In genomic region chr17:75105269-75106080, GRCh38 we compare ENCODE assay signal across 6 cellular contexts. TPM values are rescaled to one million over a fixed set of nuclear protein-coding genes. Genes with fewer than 3 reads are reported as not detected.
DNase-seq lines count a peak whose midpoint lies in the region; ATAC-seq and TF ChIP-seq lines count a peak whose summit lies in the region.

No MANE protein-coding gene starts in this region.

- H3K9ac ChIP-seq in mammary epithelial cell (ENCODE audit: insufficient read depth, low read length) = no peak overlapping the region

- H3K9me3 ChIP-seq in mammary epithelial cell (replicated peaks; ENCODE audit: insufficient read depth, low read length) = no peaks in the 10 kb centered on the region
- no peaks in the 10 kb centered on the region for H3K9me3 ChIP-seq in prostate gland

- in situ Hi-C loops in mammary epithelial cell (cut with MboI; ENCODE audit: low sequenced_read_pairs in 2 of 2) = no loop called here

- no peak overlapping the region for H3K27ac ChIP-seq in mammary epithelial cell (ENCODE audit: insufficient read depth, low read depth, low read length)
- H3K27ac ChIP-seq in prostate gland = peak overlapping the region; percentile 43 to 62

- H3K79me2 ChIP-seq in mammary epithelial cell (ENCODE audit: insufficient read depth, low read length) = peaks cover 3% of the 10 kb centered on the region

- no peak overlapping the region for H3K4me3 ChIP-seq in GM12864 (ENCODE audit: low read depth, low read length)
- H3K4me3 ChIP-seq in mammary epithelial cell (replicated peaks in 1 of 3; ENCODE audit: insufficient read depth in 1 of 3, low read depth in 2 of 3, low read length in 3 of 3) = no peak overlapping the region
- H3K4me3 ChIP-seq in prostate gland = no peak overlapping the region

- H3K27me3 ChIP-seq in mammary epithelial cell (ENCODE audit: insufficient read depth, low read length) = no peaks in the 10 kb centered on the region
- H3K27me3 ChIP-seq in prostate gland (replicated peaks; ENCODE audit: insufficient read depth) = no peaks in the 10 kb centered on the region

- TF ChIP-seq POLR2A in prostate gland (IDR thresholded peaks at IDR 0.05) = no peak

- intact Hi-C loops in mammary epithelial cell (cut with micrococcal nuclease) = no loop called here
- intact Hi-C loops in prostate gland (cut with DNase I) = loop anchor here (5.0 kb wide), 1 partner anchor 143 kb away; no protein-coding TSS in a partner anchor

- H3K36me3 ChIP-seq in mammary epithelial cell (ENCODE audit: insufficient read depth, low read length) = no peaks in the 10 kb centered on the region
- H3K36me3 ChIP-seq in prostate gland = no peaks in the 10 kb centered on the region

- ATAC-seq in HG02763 (IDR thresholded peaks at IDR 0.05; ENCODE audit: unreplicated experiment) (no peak), HG03039 (IDR thresholded peaks at IDR 0.05; ENCODE audit: unreplicated experiment) (no peak)

- peak; percentile 89 for TF ChIP-seq CTCF in GM12864 (IDR thresholded peaks at IDR 0.05; ENCODE audit: low read depth, low read length, missing control alignments)
- peak; percentile 74 to 79 for TF ChIP-seq CTCF in mammary epithelial cell (conservative IDR thresholded peaks at IDR 0.05 in 1 of 2, IDR thresholded peaks at IDR 0.05 in 1 of 2; ENCODE audit: extremely low read depth in 1 of 2, insufficient read depth in 1 of 2, low read depth in 1 of 2, low read length in 2 of 2)
- TF ChIP-seq CTCF in prostate gland (IDR thresholded peaks at IDR 0.05) = peak; percentile 75 to 90 (median 84)

- dilution Hi-C loops in mammary epithelial cell (cut with HindIII; ENCODE audit: low sequenced_read_pairs) = no loop called here

- CTCF ChIA-PET in mammary epithelial cell (lab: Charles Lee; ENCODE audit: low non-redundant PET) = interaction anchor here (0.7 to 1.3 kb wide), 2 partner anchors 10 to 46 kb away, joined by 3 to 7 read pairs; no protein-coding TSS in a partner anchor

- H4K20me1 ChIP-seq in mammary epithelial cell (ENCODE audit: insufficient read depth, low read length) = no peaks in the 10 kb centered on the region

- no peak overlapping the region for H2AFZ ChIP-seq in mammary epithelial cell (ENCODE audit: low read depth, low read length)

- H3K4me1 ChIP-seq in mammary epithelial cell (ENCODE audit: insufficient read depth, low read length) (peaks cover 7% of the 10 kb centered on the region), prostate gland (replicated peaks) (no peaks in the 10 kb centered on the region)

- H3K4me2 ChIP-seq in mammary epithelial cell (ENCODE audit: insufficient read depth, low read depth, low read length) = no peak overlapping the region

- 82% methylated on average over 14 of the region's 15 CpGs for WGBS in mammary epithelial cell (ENCODE audit: low coverage, missing lambda C conversion rate)
- WGBS in prostate gland = 32% methylated on average over 15 of the region's 15 CpGs

- BruUV-seq in mammary epithelial cell (replicated peaks; lab: Mats Ljungman, UMichigan) = no TSS peak

- DNase-seq in GM12864 (ENCODE audit: low read depth) (no peak), NCI-H2081 treated with DMSO at 0.1 percent for 48 hours (lab: John Stamatoyannopoulos, UW) (peak; percentile 71), mammary epithelial cell (no peak), prostate gland (ENCODE audit: low spot score) (peak; percentile 70)

RNA-seq across cellular contexts. Expression of gene ARMC7, which starts 4.3 kb away (rescaled TPM):
- total RNA-seq in mammary epithelial cell (1 to 10 TPM; 2.8 to 8.3 TPM), prostate gland (10 to 100 TPM; 13.6 to 15.1 TPM)
- 8.6 TPM for polyA plus RNA-seq in mammary epithelial cell
- polyA minus RNA-seq in mammary epithelial cell = 4.9 TPM

RNA-seq across cellular contexts. Expression of gene SLC16A5, which starts 17.7 kb away (rescaled TPM):
- total RNA-seq in mammary epithelial cell (1 to 10 TPM; 3.5 to 7.1 TPM), prostate gland (10 to 100 TPM; 65.0 to 66.4 TPM)
- 1.6 TPM for polyA plus RNA-seq in mammary epithelial cell
- 1.1 TPM for polyA minus RNA-seq in mammary epithelial cell

RNA-seq across cellular contexts. Expression of gene NT5C, which starts 26.1 kb away (rescaled TPM):
- total RNA-seq in mammary epithelial cell (10 to 100 TPM; 45.7 to 65.7 TPM), prostate gland (100 to 1,000 TPM; 120 to 166 TPM)
- polyA plus RNA-seq in mammary epithelial cell = 37.9 TPM
- 27.5 TPM for polyA minus RNA-seq in mammary epithelial cell

RNA-seq across cellular contexts. Expression of gene JPT1, which starts 48.8 kb away (rescaled TPM):
- total RNA-seq in mammary epithelial cell (100 to 1,000 TPM; 107 to 223 TPM), prostate gland (100 to 1,000 TPM in 1 of 2 donors, 10 to 100 TPM in 1; 97.9 to 132 TPM)
- polyA plus RNA-seq in mammary epithelial cell = 280 TPM
- polyA minus RNA-seq in mammary epithelial cell = 110 TPM

RNA-seq across cellular contexts. Expression of gene KCTD2, which starts 58.5 kb away (rescaled TPM):
- total RNA-seq in mammary epithelial cell (10 to 100 TPM; 13.7 to 20.5 TPM), prostate gland (100 to 1,000 TPM in 1 of 2 donors, 10 to 100 TPM in 1; 24.4 to 104 TPM)
- polyA plus RNA-seq in mammary epithelial cell = 16.8 TPM
- 26.4 TPM for polyA minus RNA-seq in mammary epithelial cell

Comparison
In these comparisons a context has a peak if more than half of its experiments do, and no peak if none do; other contexts are left out.
1. DNase-seq: peak in NCI-H2081 treated with DMSO at 0.1 percent for 48 hours (single experiment) and prostate gland (single experiment); none in GM12864 (single experiment) and mammary epithelial cell (single experiment).
2. RNA of gene SLC16A5, which starts 17.7 kb away (total RNA-seq): 65.0 to 66.4 TPM in prostate gland; 3.5 to 7.1 TPM in mammary epithelial cell; every median in the first group is over 4 times any median in the second.
3. Peak in every context shown above with its lines, with median percentiles within 50 percentile points of each other: CTCF ChIP-seq.